In the genomic region with DNA sequence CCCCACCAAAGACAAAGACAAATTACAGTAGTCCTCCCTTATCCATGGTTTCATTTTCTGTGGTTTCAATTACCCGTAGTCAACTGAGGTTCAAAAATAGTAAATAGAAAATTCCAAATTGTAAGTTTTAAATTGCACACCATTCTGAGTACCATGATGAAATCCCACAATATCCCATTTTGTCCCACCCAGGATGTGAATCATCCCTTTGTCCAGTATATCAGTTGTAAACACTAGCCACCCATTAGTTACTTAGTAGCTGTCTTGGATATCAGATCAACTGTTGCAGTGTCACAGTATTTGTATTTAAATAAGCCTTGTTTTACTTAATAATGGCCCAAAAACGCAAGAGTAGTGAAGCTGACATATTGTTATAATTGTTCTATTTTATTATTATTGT, we compare ENCODE assay signal across 1 cellular context.
TF ChIP-seq lines count a peak whose summit lies in the region.

No MANE protein-coding gene starts in this region.

TF ChIP-seq in GM23338, 12 proteins besides CTCF, POLR2A, EP300 and RAD21 (continued from another document):
- TF ChIP-seq POLR2AphosphoS5 (IDR thresholded peaks at IDR 0.05; ENCODE audit: low read depth) = no peak
- TF ChIP-seq ZNF331 (CRISPR knock-in tag; IDR thresholded peaks at IDR 0.05; ENCODE audit: low read depth) = no peak
